ENCODE assay signal across 8 cellular contexts in the genomic region with DNA sequence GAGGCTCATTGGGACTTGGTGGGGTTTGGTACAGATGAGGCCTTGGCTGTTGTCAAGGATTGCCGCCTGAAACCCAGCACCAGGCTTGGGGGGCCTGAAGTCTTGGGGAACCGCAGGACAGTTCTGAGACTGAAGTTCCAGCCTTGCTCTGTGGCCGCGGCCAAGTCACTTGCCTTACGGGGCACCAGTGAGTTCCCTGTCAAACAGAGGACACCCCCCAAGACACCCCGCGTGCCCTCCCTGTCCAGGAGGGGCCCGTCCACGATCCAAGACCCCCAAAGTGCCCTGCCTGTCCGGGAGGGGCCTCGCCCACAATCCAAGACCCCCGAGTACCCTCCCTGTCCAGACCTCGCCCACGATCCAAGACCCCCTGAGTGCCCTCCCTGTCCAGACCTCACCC. TPM values are rescaled to one million over a fixed set of nuclear protein-coding genes. Genes with fewer than 3 reads are reported as not detected.
A peak's percentile ranks its signal among the peaks of the same experiment; 100 is the strongest.
DNase-seq lines count a peak whose midpoint lies in the region; ATAC-seq and TF ChIP-seq lines count a peak whose summit lies in the region.

No MANE protein-coding gene starts in this region.

- peaks cover 11% of the 10 kb centered on the region for H3K4me1 ChIP-seq in OCI-LY3 (ENCODE audit: low read length)
- peaks cover 9% of the 10 kb centered on the region for H3K4me1 ChIP-seq in parathyroid adenoma

- H3K27me3 ChIP-seq in OCI-LY3 (ENCODE audit: low read depth, low read length) (no peaks in the 10 kb centered on the region), parathyroid adenoma (ENCODE audit: control insufficient read depth, insufficient read depth, low read length) (no peaks in the 10 kb centered on the region)

- no peak overlapping the region for H2AFZ ChIP-seq in OCI-LY3 (ENCODE audit: low read depth, low read length)
- H2AFZ ChIP-seq in parathyroid adenoma, result no peak overlapping the region

- no peak overlapping the region for H3K4me3 ChIP-seq in OCI-LY3 (ENCODE audit: low read length)
- H3K4me3 ChIP-seq in epithelial cell of proximal tubule (ENCODE audit: low read depth, low read length), result peak overlapping the region; percentile 97
- H3K4me3 ChIP-seq in parathyroid adenoma (ENCODE audit: low read depth, low read length), result no peak overlapping the region

- H3K27ac ChIP-seq in C4-2B (peak overlapping the region; percentile 84), OCI-LY3 (ENCODE audit: low read length) (no peak overlapping the region), parathyroid adenoma (no peak overlapping the region)

- TF ChIP-seq CTCF in C4-2B (conservative IDR thresholded peaks at IDR 0.05), result no peak
- no peak for TF ChIP-seq CTCF in OCI-LY3 (IDR thresholded peaks at IDR 0.05; ENCODE audit: low read depth, low read length)
- TF ChIP-seq CTCF in epithelial cell of proximal tubule (conservative IDR thresholded peaks at IDR 0.05; ENCODE audit: low read depth, low read length), result no peak
- no peak for TF ChIP-seq CTCF in parathyroid adenoma (IDR thresholded peaks at IDR 0.05)

- DNase-seq in epithelial cell of proximal tubule (ENCODE audit: low read depth) (no peak), DMS153 (lab: John Stamatoyannopoulos, UW) (no peak)

- H3K4me2 ChIP-seq in OCI-LY3 (ENCODE audit: low read length) (0 out of 2 replicates have a peak overlapping the region, but pooled peaks have one; percentile 69), parathyroid adenoma (ENCODE audit: low read length) (peak overlapping the region; percentile 98)

- H4K20me1 ChIP-seq in OCI-LY3 (ENCODE audit: insufficient read depth, low read length), result peaks cover 21% of the 10 kb centered on the region

- H3K9me3 ChIP-seq in OCI-LY3 (ENCODE audit: insufficient read depth, low read length) (no peaks in the 10 kb centered on the region), parathyroid adenoma (ENCODE audit: control insufficient read depth, low read length) (no peaks in the 10 kb centered on the region)

- H3K9ac ChIP-seq in OCI-LY3 (ENCODE audit: low read length) (no peak overlapping the region), parathyroid adenoma (no peak overlapping the region)

- ATAC-seq in HG03095 (IDR thresholded peaks at IDR 0.05; ENCODE audit: unreplicated experiment), result no peak
- ATAC-seq in HG02938 (IDR thresholded peaks at IDR 0.05; ENCODE audit: unreplicated experiment), result no peak
- no peak for ATAC-seq in HG02623 (IDR thresholded peaks at IDR 0.05; ENCODE audit: unreplicated experiment)

- H3K36me3 ChIP-seq in OCI-LY3 (replicated peaks; ENCODE audit: low read depth, low read length) (peaks cover 17% of the 10 kb centered on the region), parathyroid adenoma (ENCODE audit: control insufficient read depth, insufficient read depth, low read length) (no peaks in the 10 kb centered on the region)

- H3K79me2 ChIP-seq in OCI-LY3 (ENCODE audit: low read length) (peaks cover 41% of the 10 kb centered on the region), parathyroid adenoma (peaks cover 40% of the 10 kb centered on the region)

RNA-seq across cellular contexts. Expression of a gene that starts 2.5 kb away (rescaled TPM):
- total RNA-seq in epithelial cell of proximal tubule, result 142 and 265 TPM in 2 replicates

RNA-seq across cellular contexts. Expression of a gene that starts 9.8 kb away (rescaled TPM):
- not detected in 2 replicates for total RNA-seq in epithelial cell of proximal tubule

RNA-seq across cellular contexts. Expression of a gene that starts 26.8 kb away (rescaled TPM):
- 56.4 and 78.1 TPM in 2 replicates for total RNA-seq in epithelial cell of proximal tubule

RNA-seq across cellular contexts. Expression of a gene that starts 37.8 kb away (rescaled TPM):
- 0.17 TPM in 1 of 2 replicates, not detected in the other for total RNA-seq in epithelial cell of proximal tubule

RNA-seq across cellular contexts. Expression of a gene that starts 38.3 kb away (rescaled TPM):
- total RNA-seq in epithelial cell of proximal tubule, result 705 and 835 TPM in 2 replicates
